In genomic region chr9:68577778-68578591, GRCh38 we compare ENCODE assay signal across 11 cellular contexts. TPM values are rescaled to one million over a fixed set of nuclear protein-coding genes. Genes with fewer than 3 reads are reported as not detected.
DNase-seq lines count a peak whose midpoint lies in the region; ATAC-seq, FAIRE-seq and TF ChIP-seq lines count a peak whose summit lies in the region.
"Had no signal": no experiment of that assay in that cellular context is flagged by ENCODE, and none has a peak within 500 bp of the region (broad histone marks: within the 10 kb centered on the region; RNA-seq: fewer than 3 reads in every experiment).

No MANE protein-coding gene starts in this region.

- no peaks in the 10 kb centered on the region for H3K9me3 ChIP-seq in MM.1S (replicated peaks; ENCODE audit: insufficient read depth, low read length)

- H3K4me3 ChIP-seq in MM.1S (ENCODE audit: low read length), result no peak overlapping the region

- H3K9ac ChIP-seq in MM.1S (ENCODE audit: low read length), result no peak overlapping the region

- no peak for TF ChIP-seq CTCF in MM.1S (IDR thresholded peaks at IDR 0.05; ENCODE audit: low read length)

- TF ChIP-seq POLR2A in GM12891 (IDR thresholded peaks at IDR 0.05; ENCODE audit: low read depth, low read length), result no peak

- H3F3A ChIP-seq in MM.1S (ENCODE audit: insufficient read depth, low read length), result peaks cover 15% of the 10 kb centered on the region

- peaks cover 28% of the 10 kb centered on the region for H3K4me1 ChIP-seq in MM.1S (ENCODE audit: low read length)

- FAIRE-seq in GM12891 (lab: Jason Lieb, UNC), result peak; percentile 68

- DNase-seq in GM12891 (ENCODE audit: insufficient read length, low spot score) (no peak), MM.1S (peak; percentile 83), LoVo (ENCODE audit: low spot score) (no peak), NCI-H1930 (lab: John Stamatoyannopoulos, UW) (no peak), RPMI8226 (no peak)
- DNase-seq: erythroblast; stimulated activated CD4-positive, alpha-beta T cell treated with anti-CD3 and anti-CD28 coated beads, Interleukin-2, amount 100 ng/mL, for 48 hours had no signal

- no peaks in the 10 kb centered on the region for H3K79me2 ChIP-seq in MM.1S (ENCODE audit: low read length)

- peak; percentile 75 for ATAC-seq in GM19467 (IDR thresholded peaks at IDR 0.05; ENCODE audit: unreplicated experiment)
- ATAC-seq in HG02973 (IDR thresholded peaks at IDR 0.05; ENCODE audit: unreplicated experiment), result peak; percentile 77
- no peak for ATAC-seq in SK-N-SH treated with all-trans-retinoic acid at 6 μM for 48 hours

- H3K27me3 ChIP-seq in MM.1S (replicated peaks; ENCODE audit: insufficient read depth, low read length), result no peaks in the 10 kb centered on the region

- H3K4me2 ChIP-seq in MM.1S (ENCODE audit: low read depth, low read length), result peak overlapping the region; percentile 57

- H4K20me1 ChIP-seq in MM.1S (ENCODE audit: insufficient read depth, low read length), result no peaks in the 10 kb centered on the region

- no peaks in the 10 kb centered on the region for H3K9me2 ChIP-seq in MM.1S (replicated peaks; ENCODE audit: insufficient read depth, low read length)

- H2AFZ ChIP-seq in MM.1S (ENCODE audit: low read length), result peak overlapping the region; percentile 63

- peak overlapping the region; percentile 67; the same call in 1 of the 2 replicates for H3K27ac ChIP-seq in MM.1S (ENCODE audit: low read length)

- no peaks in the 10 kb centered on the region for H3K36me3 ChIP-seq in MM.1S (replicated peaks; ENCODE audit: insufficient read depth, low read length)

TF ChIP-seq in GM12891, 5 proteins besides CTCF, POLR2A, EP300 and RAD21:
- TF ChIP-seq TAF1 (IDR thresholded peaks at IDR 0.05; ENCODE audit: low read depth, low read length) (no peak), PAX5 (IDR thresholded peaks at IDR 0.05; ENCODE audit: insufficient read depth, low read length, severe bottlenecking) (no peak), POU2F2 (IDR thresholded peaks at IDR 0.05; ENCODE audit: low read depth, low read length) (no peak), SPI1 (IDR thresholded peaks at IDR 0.05; ENCODE audit: low read depth, low read length) (peak; percentile 96), POLR2AphosphoS5 (IDR thresholded peaks at IDR 0.05; ENCODE audit: low read depth, low read length) (no peak)

TF ChIP-seq in SK-N-SH treated with all-trans-retinoic acid at 6 μM for 48 hours, 23 proteins besides CTCF, POLR2A, EP300 and RAD21:
- TF ChIP-seq TCF4 (CRISPR knock-in tag; IDR thresholded peaks at IDR 0.05; ENCODE audit: borderline replicate concordance), result no peak
- TF ChIP-seq PPARA (CRISPR knock-in tag; IDR thresholded peaks at IDR 0.05; ENCODE audit: borderline replicate concordance), result no peak
- no peak for TF ChIP-seq ZFP3 (CRISPR knock-in tag; IDR thresholded peaks at IDR 0.05)
- TF ChIP-seq BACH2 (CRISPR knock-in tag; IDR thresholded peaks at IDR 0.05; ENCODE audit: borderline replicate concordance), result no peak
- no peak for TF ChIP-seq OSR1 (CRISPR knock-in tag; IDR thresholded peaks at IDR 0.05)
- TF ChIP-seq ZNF8 (CRISPR knock-in tag; IDR thresholded peaks at IDR 0.05), result no peak
- TF ChIP-seq SNAI2 (CRISPR knock-in tag; IDR thresholded peaks at IDR 0.05), result no peak
- no peak for TF ChIP-seq ZNF565 (CRISPR knock-in tag; conservative IDR thresholded peaks at IDR 0.05; ENCODE audit: low read depth)
- no peak for TF ChIP-seq ISL1 (CRISPR knock-in tag; IDR thresholded peaks at IDR 0.05)
- TF ChIP-seq CREB5 (CRISPR knock-in tag; IDR thresholded peaks at IDR 0.05; ENCODE audit: low read depth), result no peak
- TF ChIP-seq, protein P1, sequence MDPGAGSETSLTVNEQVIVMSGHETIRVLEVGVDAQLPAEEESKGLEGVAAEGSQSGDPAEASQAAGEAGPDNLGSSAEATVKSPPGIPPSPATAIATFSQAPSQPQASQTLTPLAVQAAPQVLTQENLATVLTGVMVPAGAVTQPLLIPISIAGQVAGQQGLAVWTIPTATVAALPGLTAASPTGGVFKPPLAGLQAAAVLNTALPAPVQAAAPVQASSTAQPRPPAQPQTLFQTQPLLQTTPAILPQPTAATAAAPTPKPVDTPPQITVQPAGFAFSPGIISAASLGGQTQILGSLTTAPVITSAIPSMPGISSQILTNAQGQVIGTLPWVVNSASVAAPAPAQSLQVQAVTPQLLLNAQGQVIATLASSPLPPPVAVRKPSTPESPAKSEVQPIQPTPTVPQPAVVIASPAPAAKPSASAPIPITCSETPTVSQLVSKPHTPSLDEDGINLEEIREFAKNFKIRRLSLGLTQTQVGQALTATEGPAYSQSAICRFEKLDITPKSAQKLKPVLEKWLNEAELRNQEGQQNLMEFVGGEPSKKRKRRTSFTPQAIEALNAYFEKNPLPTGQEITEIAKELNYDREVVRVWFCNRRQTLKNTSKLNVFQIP (CRISPR knock-in tag; IDR thresholded peaks at IDR 0.05; ENCODE audit: borderline replicate concordance, low read depth), result no peak
- TF ChIP-seq ZNF70 (CRISPR knock-in tag; IDR thresholded peaks at IDR 0.05), result no peak
- TF ChIP-seq GLIS3 (CRISPR knock-in tag; IDR thresholded peaks at IDR 0.05), result no peak
- TF ChIP-seq, protein P2, sequence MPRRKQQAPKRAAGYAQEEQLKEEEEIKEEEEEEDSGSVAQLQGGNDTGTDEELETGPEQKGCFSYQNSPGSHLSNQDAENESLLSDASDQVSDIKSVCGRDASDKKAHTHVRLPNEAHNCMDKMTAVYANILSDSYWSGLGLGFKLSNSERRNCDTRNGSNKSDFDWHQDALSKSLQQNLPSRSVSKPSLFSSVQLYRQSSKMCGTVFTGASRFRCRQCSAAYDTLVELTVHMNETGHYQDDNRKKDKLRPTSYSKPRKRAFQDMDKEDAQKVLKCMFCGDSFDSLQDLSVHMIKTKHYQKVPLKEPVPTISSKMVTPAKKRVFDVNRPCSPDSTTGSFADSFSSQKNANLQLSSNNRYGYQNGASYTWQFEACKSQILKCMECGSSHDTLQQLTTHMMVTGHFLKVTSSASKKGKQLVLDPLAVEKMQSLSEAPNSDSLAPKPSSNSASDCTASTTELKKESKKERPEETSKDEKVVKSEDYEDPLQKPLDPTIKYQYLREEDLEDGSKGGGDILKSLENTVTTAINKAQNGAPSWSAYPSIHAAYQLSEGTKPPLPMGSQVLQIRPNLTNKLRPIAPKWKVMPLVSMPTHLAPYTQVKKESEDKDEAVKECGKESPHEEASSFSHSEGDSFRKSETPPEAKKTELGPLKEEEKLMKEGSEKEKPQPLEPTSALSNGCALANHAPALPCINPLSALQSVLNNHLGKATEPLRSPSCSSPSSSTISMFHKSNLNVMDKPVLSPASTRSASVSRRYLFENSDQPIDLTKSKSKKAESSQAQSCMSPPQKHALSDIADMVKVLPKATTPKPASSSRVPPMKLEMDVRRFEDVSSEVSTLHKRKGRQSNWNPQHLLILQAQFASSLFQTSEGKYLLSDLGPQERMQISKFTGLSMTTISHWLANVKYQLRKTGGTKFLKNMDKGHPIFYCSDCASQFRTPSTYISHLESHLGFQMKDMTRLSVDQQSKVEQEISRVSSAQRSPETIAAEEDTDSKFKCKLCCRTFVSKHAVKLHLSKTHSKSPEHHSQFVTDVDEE (CRISPR knock-in tag; IDR thresholded peaks at IDR 0.05), result no peak
- TF ChIP-seq RARB (CRISPR knock-in tag; IDR thresholded peaks at IDR 0.05), result no peak
- no peak for TF ChIP-seq ESRRG (CRISPR knock-in tag; IDR thresholded peaks at IDR 0.05)
TF ChIP-seq in SK-N-SH treated with all-trans-retinoic acid at 6 μM for 48 hours: peak in this region for 0.

RNA-seq across cellular contexts. Expression of gene TMEM252, which starts 37.3 kb away (rescaled TPM):
- not detected for polyA plus RNA-seq in GM12891 (2012; ENCODE audit: low read depth, missing spikeins)
- polyA plus RNA-seq: neural cell had no signal
